Comparison of ENCODE assay signal across 1 cellular context in genomic region chr17:76265624-76266243, GRCh38.
TF ChIP-seq lines count a peak whose summit lies in the region.

No MANE protein-coding gene starts in this region.

TF ChIP-seq in WTC11, 78 proteins besides CTCF, POLR2A, EP300 and RAD21 (continued from another document):
- TF ChIP-seq TCF7 (CRISPR knock-in tag; IDR thresholded peaks at IDR 0.05; ENCODE audit: low read depth): no peak
